Comparison of ENCODE assay signal across 20 cellular contexts in genomic region chr6:22214314-22214713, GRCh38.
"Had no signal": no experiment of that assay in that cellular context is flagged by ENCODE, and none has a peak within 500 bp of the region (broad histone marks: within the 10 kb centered on the region; RNA-seq: fewer than 3 reads in every experiment).

No MANE protein-coding gene starts in this region.

- H3K36me3 ChIP-seq: heart left ventricle, ovary, right atrium auricular region, sigmoid colon, stomach, thoracic aorta had no signal

- H3K27ac Mint-ChIP-seq: naive thymus-derived CD4-positive, alpha-beta T cell; nephron progenitor cell had no signal

- ATAC-seq: esophagus mucosa; heart left ventricle; naive thymus-derived CD4-positive, alpha-beta T cell had no signal

- DNase-seq: cortex of kidney; dorsolateral prefrontal cortex; effector CD8-positive, alpha-beta T cell; heart left ventricle; hippocampal formation; mesendoderm; naive thymus-derived CD4-positive, alpha-beta T cell; nephron progenitor cell; ovary; sigmoid colon; stimulated activated CD4-positive, alpha-beta T cell treated with anti-CD3 and anti-CD28 coated beads, Interleukin-2, amount 100 ng/mL, for 24 hours; stimulated activated CD4-positive, alpha-beta T cell treated with anti-CD3 and anti-CD28 coated beads, Interleukin-4, amount 100 ng/mL, for 4 hours; stimulated activated naive CD4-positive, alpha-beta T cell; stomach; substantia nigra; trophoblast cell had no signal

- H3K4me3 ChIP-seq: dorsolateral prefrontal cortex, heart left ventricle, ovary, right atrium auricular region, sigmoid colon, skin epidermis, stomach, thoracic aorta had no signal

- H3K27ac ChIP-seq: dorsolateral prefrontal cortex, heart left ventricle, ovary, right atrium auricular region, sigmoid colon, skin epidermis, stomach, thoracic aorta had no signal

- H3K4me1 ChIP-seq: heart left ventricle, right atrium auricular region, sigmoid colon, stomach had no signal

- H3K27me3 Mint-ChIP-seq: naive thymus-derived CD4-positive, alpha-beta T cell had no signal

- H3K9me3 ChIP-seq: heart left ventricle, ovary, right atrium auricular region, sigmoid colon, stomach, thoracic aorta had no signal

- H3K4me1 Mint-ChIP-seq: naive thymus-derived CD4-positive, alpha-beta T cell; nephron progenitor cell had no signal

- H3K36me3 Mint-ChIP-seq: naive thymus-derived CD4-positive, alpha-beta T cell had no signal

- H3K27me3 ChIP-seq: dorsolateral prefrontal cortex, heart left ventricle, ovary, right atrium auricular region, sigmoid colon, stomach had no signal

- H3K4me3 Mint-ChIP-seq: naive thymus-derived CD4-positive, alpha-beta T cell; nephron progenitor cell had no signal
